ENCODE assay signal across 17 cellular contexts in the genomic region with DNA sequence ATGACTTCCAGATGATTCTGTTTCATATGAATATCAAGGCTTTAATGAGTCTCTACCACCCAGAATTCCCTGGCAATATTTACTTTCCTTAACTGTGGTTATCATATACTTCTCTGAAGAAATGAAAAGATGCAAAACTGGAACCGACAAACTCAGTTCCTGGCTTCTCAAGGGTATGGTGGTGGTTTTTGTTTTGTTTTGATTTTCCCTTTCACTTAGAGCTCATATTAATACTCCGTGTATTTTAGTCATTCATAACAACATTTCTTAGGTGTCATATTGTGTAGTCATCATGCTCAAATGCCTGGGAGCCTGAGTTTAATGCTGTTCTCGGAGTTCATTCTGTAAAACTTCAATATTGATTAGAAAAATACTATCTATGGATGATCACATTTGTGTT. TPM values are rescaled to one million over a fixed set of nuclear protein-coding genes. Genes with fewer than 3 reads are reported as not detected.
A peak's percentile ranks its signal among the peaks of the same experiment; 100 is the strongest.
DNase-seq lines count a peak whose midpoint lies in the region; ATAC-seq and TF ChIP-seq lines count a peak whose summit lies in the region.
"Had no signal": no experiment of that assay in that cellular context is flagged by ENCODE, and none has a peak within 500 bp of the region (broad histone marks: within the 10 kb centered on the region; RNA-seq: fewer than 3 reads in every experiment).

No MANE protein-coding gene starts in this region.

- no peak overlapping the region for H3K4me3 Mint-ChIP-seq in mesothelial cell of epicardium
- H3K4me3 Mint-ChIP-seq: CD4-positive, alpha-beta T cell; H9 had no signal

- peaks cover 7% of the 10 kb centered on the region for H3K27me3 Mint-ChIP-seq in mesothelial cell of epicardium (ENCODE audit: low read depth)

- DNase-seq in SK-N-MC (ENCODE audit: low read depth, low spot score) (no peak), left ventricle myocardium superior (no peak), mesothelial cell of epicardium (ENCODE audit: low spot score in 2 of 2, unreplicated experiment in 2 of 2) (no peak)
- DNase-seq: ACHN; BE2C; Caco-2; CD4-positive, alpha-beta T cell; GOT3; H9; IMR-90 had no signal

- H3K27ac Mint-ChIP-seq in mesothelial cell of epicardium = no peak overlapping the region
- H3K27ac Mint-ChIP-seq: CD4-positive, alpha-beta T cell; H9 had no signal

- no peak overlapping the region for H3K27ac ChIP-seq in SK-N-MC
- H3K27ac ChIP-seq: C4-2B had no signal

- TF ChIP-seq CTCF in mesothelial cell of epicardium (IDR thresholded peaks at IDR 0.05; ENCODE audit: unreplicated experiment) = no peak

- H3K9me3 ChIP-seq in SK-N-MC (ENCODE audit: low read depth, low read length) = no peaks in the 10 kb centered on the region
- H3K9me3 ChIP-seq: BE2C, Caco-2 had no signal

- H3K9ac ChIP-seq in SK-N-MC (ENCODE audit: insufficient read length) = no peak overlapping the region

- peak overlapping the region; percentile 22; the same call in 1 of the 2 replicates for H3K4me3 ChIP-seq in SK-N-MC
- H3K4me3 ChIP-seq: K562 had no signal

- H3K36me3 ChIP-seq in SK-N-MC (ENCODE audit: insufficient read depth, low read length) = no peaks in the 10 kb centered on the region
- H3K36me3 ChIP-seq: BE2C had no signal

- no peaks in the 10 kb centered on the region for H3K36me3 Mint-ChIP-seq in mesothelial cell of epicardium

- peak; percentile 61 for ATAC-seq in GM19351 (IDR thresholded peaks at IDR 0.05; ENCODE audit: unreplicated experiment)
- peak; percentile 55 for ATAC-seq in HG02852 (IDR thresholded peaks at IDR 0.05; ENCODE audit: unreplicated experiment)
- no peak for ATAC-seq in left ventricle myocardium superior
- ATAC-seq in GM21576 (IDR thresholded peaks at IDR 0.05; ENCODE audit: unreplicated experiment) = no peak
- no peak for ATAC-seq in HG03097 (IDR thresholded peaks at IDR 0.05; ENCODE audit: low FRiP score, unreplicated experiment)
- ATAC-seq: K562 had no signal

- H3K4me1 Mint-ChIP-seq in mesothelial cell of epicardium = no peaks in the 10 kb centered on the region
- H3K4me1 Mint-ChIP-seq: H9 had no signal

- intact Hi-C loops in left ventricle myocardium superior (cut with micrococcal nuclease) = no loop called here

- peaks cover 4% of the 10 kb centered on the region for H3K9me3 Mint-ChIP-seq in mesothelial cell of epicardium
- H3K9me3 Mint-ChIP-seq: CD4-positive, alpha-beta T cell had no signal

RNA-seq across cellular contexts. Expression of gene TRPC5OS, which starts 0.7 kb away (rescaled TPM):
- total RNA-seq in left ventricle myocardium superior (not detected), mesothelial cell of epicardium (0.09 TPM in 1 of 3 replicates, not detected in the others)
- total RNA-seq: Caco-2; CD4-positive, alpha-beta T cell; H9; IMR-90; K562; M059J had no signal

Comparison
In these comparisons a context has a peak if more than half of its experiments do, and no peak if none do; other contexts are left out.
1. ATAC-seq: peak in GM19351 (single experiment) and HG02852 (single experiment); none in left ventricle myocardium superior (single experiment), GM21576 (single experiment) and HG03097 (single experiment).